8 cellular contexts compared by ENCODE assay signal in the genomic region with DNA sequence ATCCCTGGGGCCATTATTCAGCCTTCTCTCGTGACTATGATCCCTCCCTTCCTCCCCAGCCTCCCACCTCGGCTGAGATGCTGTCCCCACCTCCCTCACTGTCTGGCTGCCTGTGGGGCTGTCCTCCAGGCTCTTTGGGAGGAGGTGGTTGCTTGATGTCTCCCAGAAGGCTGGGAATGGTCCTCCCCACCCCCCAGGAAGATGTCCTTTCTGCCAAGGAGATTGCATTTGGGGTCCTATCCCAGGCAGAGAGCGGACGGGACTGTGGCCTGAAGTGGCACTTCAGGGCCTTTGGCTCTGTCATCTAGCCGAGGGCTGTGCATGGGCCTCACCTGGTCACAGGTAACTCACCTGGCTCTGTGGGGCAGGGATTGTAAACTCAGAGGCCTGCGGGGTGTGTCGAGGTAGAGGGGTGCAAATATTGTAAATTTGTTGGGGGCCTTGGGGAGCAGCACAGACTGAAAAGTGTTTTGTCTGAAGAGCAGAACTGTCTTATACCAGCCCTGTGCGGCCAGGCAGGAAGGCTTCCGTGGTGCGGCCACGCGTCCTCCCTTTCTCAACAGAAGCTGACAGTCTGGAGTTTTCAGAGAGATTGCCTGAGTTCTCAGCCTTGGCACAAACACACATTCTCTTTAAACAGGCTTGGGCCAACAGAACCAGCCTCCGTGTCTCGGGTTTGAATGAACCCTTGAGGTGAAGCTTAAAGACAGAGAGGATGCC.
DNase-seq lines count a peak whose midpoint lies in the region; ATAC-seq and TF ChIP-seq lines count a peak whose summit lies in the region.

No MANE protein-coding gene starts in this region.

- ATAC-seq in HG02678 (IDR thresholded peaks at IDR 0.05; ENCODE audit: unreplicated experiment) = no peak
- ATAC-seq in GM19035 (IDR thresholded peaks at IDR 0.05; ENCODE audit: unreplicated experiment) = no peak
- ATAC-seq in GM18498 (IDR thresholded peaks at IDR 0.05; ENCODE audit: unreplicated experiment) = no peak
- ATAC-seq in HG03442 (IDR thresholded peaks at IDR 0.05; ENCODE audit: unreplicated experiment) = no peak

- 0 out of 2 replicates have a peak, but pooled peaks cover 3% of the 10 kb centered on the region for H4K20me1 ChIP-seq in Karpas-422 (ENCODE audit: insufficient read depth, low read depth, low read length)

- H3K36me3 ChIP-seq in Karpas-422 (ENCODE audit: insufficient read depth, low read length) (no peaks in the 10 kb centered on the region), muscle layer of duodenum (ENCODE audit: control insufficient read depth in 1 of 2, insufficient read depth in 2 of 2, low read length in 2 of 2) (peaks cover 0 to 6% of the 10 kb centered on the region in 2 donors)

- no peak overlapping the region for H3K27ac ChIP-seq in Karpas-422 (ENCODE audit: low read length)
- H3K27ac ChIP-seq in muscle layer of duodenum (ENCODE audit: low read length) = peak overlapping the region; percentile 96

- TF ChIP-seq CTCF in AG10803 (conservative IDR thresholded peaks at IDR 0.05; ENCODE audit: low read length) = no peak
- no peak for TF ChIP-seq CTCF in chondrocyte (IDR thresholded peaks at IDR 0.05)

- DNase-seq in AG10803 (ENCODE audit: low read depth) (peak; percentile 65), Karpas-422 (peak; percentile 56), chondrocyte (ENCODE audit: low spot score) (peak; percentile 70)

- no peaks in the 10 kb centered on the region for H3K9me3 Mint-ChIP-seq in chondrocyte (ENCODE audit: low read depth)

- peak overlapping the region; percentile 87 for H3K4me3 ChIP-seq in AG10803 (ENCODE audit: low read length)
- no peak overlapping the region for H3K4me3 ChIP-seq in Karpas-422 (ENCODE audit: low read length)
- H3K4me3 ChIP-seq in muscle layer of duodenum (ENCODE audit: low read depth in 1 of 2, low read length in 2 of 2) = peak overlapping the region; percentile 62 to 70

- no peaks in the 10 kb centered on the region for H3K36me3 Mint-ChIP-seq in chondrocyte (ENCODE audit: low read depth)

- H3K4me3 Mint-ChIP-seq in chondrocyte (ENCODE audit: unreplicated experiment) = peak overlapping the region; percentile 93

- H3K9ac ChIP-seq in Karpas-422 (ENCODE audit: low read length) = no peak overlapping the region

- H2AFZ ChIP-seq in Karpas-422 (ENCODE audit: low read length) = no peak overlapping the region

- H3K27me3 Mint-ChIP-seq in chondrocyte (ENCODE audit: low read depth) = no peaks in the 10 kb centered on the region

- peak overlapping the region; percentile 100 for H3K27ac Mint-ChIP-seq in chondrocyte (ENCODE audit: unreplicated experiment)

- no peak overlapping the region for H3K4me2 ChIP-seq in Karpas-422 (ENCODE audit: low read depth, low read length, poor library complexity, severe bottlenecking)

- peaks cover 86% of the 10 kb centered on the region for H3K4me1 Mint-ChIP-seq in chondrocyte (ENCODE audit: low read depth)

- H3K9me2 ChIP-seq in Karpas-422 (replicated peaks; ENCODE audit: insufficient read depth, low read length) = no peaks in the 10 kb centered on the region

- no peaks in the 10 kb centered on the region for H3K79me2 ChIP-seq in Karpas-422 (ENCODE audit: low read length)

- no peaks in the 10 kb centered on the region for H3K9me3 ChIP-seq in Karpas-422 (ENCODE audit: low read length)
- H3K9me3 ChIP-seq in muscle layer of duodenum (ENCODE audit: control insufficient read depth in 1 of 2, low read length in 2 of 2) = no peaks in the 10 kb centered on the region

- H3K27me3 ChIP-seq in Karpas-422 (ENCODE audit: low read length) = no peaks in the 10 kb centered on the region; the same call in 1 of the 2 replicates
- no peaks in the 10 kb centered on the region for H3K27me3 ChIP-seq in muscle layer of duodenum (ENCODE audit: low read depth, low read length)

- H3K4me1 ChIP-seq in Karpas-422 (ENCODE audit: low read length) (peaks cover 54% of the 10 kb centered on the region), muscle layer of duodenum (ENCODE audit: control insufficient read depth in 1 of 2, insufficient read depth in 2 of 2, low read length in 2 of 2) (peaks cover 17 to 34% of the 10 kb centered on the region in 2 donors)
